ENCODE assay signal across 11 cellular contexts in the genomic region with DNA sequence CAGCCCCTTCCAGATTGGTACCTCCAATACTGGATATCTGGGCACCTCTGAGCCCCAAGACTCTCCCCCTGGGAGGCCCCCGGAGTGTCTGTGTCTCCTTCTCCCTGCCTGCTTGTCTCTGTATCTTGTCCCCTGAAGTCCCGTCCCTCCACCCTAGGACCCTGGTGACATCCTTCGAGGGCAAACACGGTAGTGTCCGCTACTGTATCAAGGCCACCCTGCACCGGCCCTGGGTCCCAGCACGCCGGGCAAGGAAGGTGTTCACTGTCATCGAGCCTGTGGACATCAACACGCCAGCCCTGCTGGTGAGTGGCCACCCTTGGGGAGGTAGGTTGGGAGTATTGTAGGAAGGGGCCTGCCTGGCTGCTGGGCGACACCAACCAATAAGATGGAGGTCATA. TPM values are rescaled to one million over a fixed set of nuclear protein-coding genes. Genes with fewer than 3 reads are reported as not detected.
A peak's percentile ranks its signal among the peaks of the same experiment; 100 is the strongest.
DNase-seq lines count a peak whose midpoint lies in the region; ATAC-seq and TF ChIP-seq lines count a peak whose summit lies in the region.
"Had no signal": no experiment of that assay in that cellular context is flagged by ENCODE, and none has a peak within 500 bp of the region (broad histone marks: within the 10 kb centered on the region; RNA-seq: fewer than 3 reads in every experiment).

No MANE protein-coding gene starts in this region.

- H3K9me3 ChIP-seq in liver (ENCODE audit: control insufficient read depth in 4 of 4, low read length in 3 of 4), result no peaks in the 10 kb centered on the region

- peaks cover 4 to 41% (median 25%) of the 10 kb centered on the region in 4 donors for H3K4me1 ChIP-seq in liver (ENCODE audit: control insufficient read depth in 4 of 4, insufficient read depth in 4 of 4, low read length in 3 of 4)

- peaks cover 35% of the 10 kb centered on the region for H3K4me1 Mint-ChIP-seq in T-helper 2 cell treated with Interferon-gamma antibody and Interleukin-4, amounts not matched to agents 5 μg/mL and 100 μg/mL, for 36 hours (ENCODE audit: low read depth)
- H3K4me1 Mint-ChIP-seq in activated naive CD8-positive, alpha-beta T cell treated with anti-CD3 and anti-CD28 coated beads, Interleukin-2, amount 50 U/mL, for 24 hours, result peaks cover 40% of the 10 kb centered on the region

- H3K27me3 Mint-ChIP-seq in T-helper 2 cell treated with Interferon-gamma antibody and Interleukin-4, amounts not matched to agents 5 μg/mL and 100 μg/mL, for 36 hours (ENCODE audit: low read depth), result no peaks in the 10 kb centered on the region
- no peaks in the 10 kb centered on the region for H3K27me3 Mint-ChIP-seq in activated naive CD8-positive, alpha-beta T cell treated with anti-CD3 and anti-CD28 coated beads, Interleukin-2, amount 50 U/mL, for 24 hours

- peak overlapping the region; percentile 92 for H3K4me3 Mint-ChIP-seq in T-helper 2 cell treated with Interferon-gamma antibody and Interleukin-4, amounts not matched to agents 5 μg/mL and 100 μg/mL, for 36 hours
- peak overlapping the region; percentile 82 for H3K4me3 Mint-ChIP-seq in activated naive CD8-positive, alpha-beta T cell treated with anti-CD3 and anti-CD28 coated beads, Interleukin-2, amount 50 U/mL, for 24 hours

- H3K4me3 ChIP-seq in liver (ENCODE audit: low read depth in 1 of 3, low read length in 3 of 3), result peak overlapping the region; percentile 12 to 70 (median 62)

- no peaks in the 10 kb centered on the region for H3K27me3 ChIP-seq in liver (ENCODE audit: control insufficient read depth in 4 of 4, insufficient read depth in 4 of 4, low read length in 3 of 4)

- WGBS in liver, result 95% methylated on average over 11 of the region's 11 CpGs

- TF ChIP-seq RAD21 in liver (IDR thresholded peaks at IDR 0.05), result no peak

- no peaks in the 10 kb centered on the region for H3K9me3 Mint-ChIP-seq in T-helper 2 cell treated with Interferon-gamma antibody and Interleukin-4, amounts not matched to agents 5 μg/mL and 100 μg/mL, for 36 hours
- H3K9me3 Mint-ChIP-seq in activated naive CD8-positive, alpha-beta T cell treated with anti-CD3 and anti-CD28 coated beads, Interleukin-2, amount 50 U/mL, for 24 hours, result no peaks in the 10 kb centered on the region

- H3K36me3 Mint-ChIP-seq in T-helper 2 cell treated with Interferon-gamma antibody and Interleukin-4, amounts not matched to agents 5 μg/mL and 100 μg/mL, for 36 hours (ENCODE audit: low read depth), result peaks cover 36% of the 10 kb centered on the region
- H3K36me3 Mint-ChIP-seq in activated naive CD8-positive, alpha-beta T cell treated with anti-CD3 and anti-CD28 coated beads, Interleukin-2, amount 50 U/mL, for 24 hours (ENCODE audit: low read depth), result peaks cover 33% of the 10 kb centered on the region

- no peak for DNase-seq in T-helper 2 cell treated with Interferon-gamma antibody and Interleukin-4, amounts not matched to agents 5 μg/mL and 100 μg/mL, for 36 hours (ENCODE audit: low spot score)
- DNase-seq in T-helper 2 cell (no peak), substantia nigra (lab: John Stamatoyannopoulos, UW) (peak in 3 of 49 donors; percentile 12 to 34 (median 30)), HT-29 (ENCODE audit: low spot score) (no peak), NCI-H1694 (lab: John Stamatoyannopoulos, UW) (no peak), NCI-H526 treated with DMSO at 0.1 percent for 48 hours (lab: John Stamatoyannopoulos, UW) (no peak)
- DNase-seq in activated naive CD8-positive, alpha-beta T cell treated with anti-CD3 and anti-CD28 coated beads, Interleukin-2, amount 50 U/mL, for 24 hours, result no peak
- DNase-seq: NCI-H524 had no signal

- H3K36me3 ChIP-seq in liver (ENCODE audit: control insufficient read depth in 4 of 4, insufficient read depth in 3 of 4, low read depth in 1 of 4, low read length in 3 of 4), result peaks cover 2 to 12% (median 3%) of the 10 kb centered on the region in 4 donors

- peak overlapping the region; percentile 79 to 95 for H3K27ac ChIP-seq in liver (ENCODE audit: low read depth in 1 of 2, low read length in 2 of 2)
- peak overlapping the region; percentile 94 for H3K27ac ChIP-seq in substantia nigra (ENCODE audit: low read depth, low read length, poor library complexity, severe bottlenecking)

- H3K9ac ChIP-seq in liver (ENCODE audit: low read depth in 1 of 2, low read length in 2 of 2), result peak overlapping the region; percentile 44 to 89

- no peak for TF ChIP-seq CTCF in liver (IDR thresholded peaks at IDR 0.05; ENCODE audit: low read depth, low read length, missing input control)

- peak overlapping the region; percentile 74 for H3K27ac Mint-ChIP-seq in T-helper 2 cell treated with Interferon-gamma antibody and Interleukin-4, amounts not matched to agents 5 μg/mL and 100 μg/mL, for 36 hours
- peak overlapping the region; percentile 77 for H3K27ac Mint-ChIP-seq in activated naive CD8-positive, alpha-beta T cell treated with anti-CD3 and anti-CD28 coated beads, Interleukin-2, amount 50 U/mL, for 24 hours

- ATAC-seq in activated naive CD8-positive, alpha-beta T cell treated with anti-CD3 and anti-CD28 coated beads, Interleukin-2, amount 50 U/mL, for 24 hours, result no peak
- ATAC-seq: HCT116 had no signal

TF ChIP-seq in liver, 16 proteins besides CTCF, POLR2A, EP300 and RAD21:
- no peak for TF ChIP-seq JUND (IDR thresholded peaks at IDR 0.05)
- TF ChIP-seq FOXA2 (IDR thresholded peaks at IDR 0.05), result no peak
- TF ChIP-seq, protein P1, sequence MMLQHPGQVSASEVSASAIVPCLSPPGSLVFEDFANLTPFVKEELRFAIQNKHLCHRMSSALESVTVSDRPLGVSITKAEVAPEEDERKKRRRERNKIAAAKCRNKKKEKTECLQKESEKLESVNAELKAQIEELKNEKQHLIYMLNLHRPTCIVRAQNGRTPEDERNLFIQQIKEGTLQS (IDR thresholded peaks at IDR 0.05), result no peak
- TF ChIP-seq EGR1 (IDR thresholded peaks at IDR 0.05; ENCODE audit: low read depth in 2 of 2), result no peak
- TF ChIP-seq HNF4G (IDR thresholded peaks at IDR 0.05), result no peak
- no peak for TF ChIP-seq NR2F2 (IDR thresholded peaks at IDR 0.05)
- TF ChIP-seq TAF1 (conservative IDR thresholded peaks at IDR 0.05), result no peak
- TF ChIP-seq, protein P2, sequence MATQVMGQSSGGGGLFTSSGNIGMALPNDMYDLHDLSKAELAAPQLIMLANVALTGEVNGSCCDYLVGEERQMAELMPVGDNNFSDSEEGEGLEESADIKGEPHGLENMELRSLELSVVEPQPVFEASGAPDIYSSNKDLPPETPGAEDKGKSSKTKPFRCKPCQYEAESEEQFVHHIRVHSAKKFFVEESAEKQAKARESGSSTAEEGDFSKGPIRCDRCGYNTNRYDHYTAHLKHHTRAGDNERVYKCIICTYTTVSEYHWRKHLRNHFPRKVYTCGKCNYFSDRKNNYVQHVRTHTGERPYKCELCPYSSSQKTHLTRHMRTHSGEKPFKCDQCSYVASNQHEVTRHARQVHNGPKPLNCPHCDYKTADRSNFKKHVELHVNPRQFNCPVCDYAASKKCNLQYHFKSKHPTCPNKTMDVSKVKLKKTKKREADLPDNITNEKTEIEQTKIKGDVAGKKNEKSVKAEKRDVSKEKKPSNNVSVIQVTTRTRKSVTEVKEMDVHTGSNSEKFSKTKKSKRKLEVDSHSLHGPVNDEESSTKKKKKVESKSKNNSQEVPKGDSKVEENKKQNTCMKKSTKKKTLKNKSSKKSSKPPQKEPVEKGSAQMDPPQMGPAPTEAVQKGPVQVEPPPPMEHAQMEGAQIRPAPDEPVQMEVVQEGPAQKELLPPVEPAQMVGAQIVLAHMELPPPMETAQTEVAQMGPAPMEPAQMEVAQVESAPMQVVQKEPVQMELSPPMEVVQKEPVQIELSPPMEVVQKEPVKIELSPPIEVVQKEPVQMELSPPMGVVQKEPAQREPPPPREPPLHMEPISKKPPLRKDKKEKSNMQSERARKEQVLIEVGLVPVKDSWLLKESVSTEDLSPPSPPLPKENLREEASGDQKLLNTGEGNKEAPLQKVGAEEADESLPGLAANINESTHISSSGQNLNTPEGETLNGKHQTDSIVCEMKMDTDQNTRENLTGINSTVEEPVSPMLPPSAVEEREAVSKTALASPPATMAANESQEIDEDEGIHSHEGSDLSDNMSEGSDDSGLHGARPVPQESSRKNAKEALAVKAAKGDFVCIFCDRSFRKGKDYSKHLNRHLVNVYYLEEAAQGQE (IDR thresholded peaks at IDR 0.05), result no peak
- TF ChIP-seq FOXA1 (IDR thresholded peaks at IDR 0.05), result no peak
- TF ChIP-seq RXRA (IDR thresholded peaks at IDR 0.05), result no peak
- TF ChIP-seq HNF4A (conservative IDR thresholded peaks at IDR 0.05), result no peak
- TF ChIP-seq, protein P3, sequence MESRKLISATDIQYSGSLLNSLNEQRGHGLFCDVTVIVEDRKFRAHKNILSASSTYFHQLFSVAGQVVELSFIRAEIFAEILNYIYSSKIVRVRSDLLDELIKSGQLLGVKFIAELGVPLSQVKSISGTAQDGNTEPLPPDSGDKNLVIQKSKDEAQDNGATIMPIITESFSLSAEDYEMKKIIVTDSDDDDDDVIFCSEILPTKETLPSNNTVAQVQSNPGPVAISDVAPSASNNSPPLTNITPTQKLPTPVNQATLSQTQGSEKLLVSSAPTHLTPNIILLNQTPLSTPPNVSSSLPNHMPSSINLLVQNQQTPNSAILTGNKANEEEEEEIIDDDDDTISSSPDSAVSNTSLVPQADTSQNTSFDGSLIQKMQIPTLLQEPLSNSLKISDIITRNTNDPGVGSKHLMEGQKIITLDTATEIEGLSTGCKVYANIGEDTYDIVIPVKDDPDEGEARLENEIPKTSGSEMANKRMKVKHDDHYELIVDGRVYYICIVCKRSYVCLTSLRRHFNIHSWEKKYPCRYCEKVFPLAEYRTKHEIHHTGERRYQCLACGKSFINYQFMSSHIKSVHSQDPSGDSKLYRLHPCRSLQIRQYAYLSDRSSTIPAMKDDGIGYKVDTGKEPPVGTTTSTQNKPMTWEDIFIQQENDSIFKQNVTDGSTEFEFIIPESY (IDR thresholded peaks at IDR 0.05), result no peak
- TF ChIP-seq, protein P4, sequence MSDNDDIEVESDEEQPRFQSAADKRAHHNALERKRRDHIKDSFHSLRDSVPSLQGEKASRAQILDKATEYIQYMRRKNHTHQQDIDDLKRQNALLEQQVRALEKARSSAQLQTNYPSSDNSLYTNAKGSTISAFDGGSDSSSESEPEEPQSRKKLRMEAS (IDR thresholded peaks at IDR 0.05), result no peak
- no peak for TF ChIP-seq GABPA (IDR thresholded peaks at IDR 0.05 in 1 of 2, conservative IDR thresholded peaks at IDR 0.05 in 1 of 2)

RNA-seq across cellular contexts. Expression of a gene that starts 0.8 kb away (rescaled TPM):
- 10 to 100 TPM in 1 of 2 donors, 1 to 10 TPM in 1; 7.6 to 32.3 TPM for total RNA-seq in liver
- polyA plus RNA-seq in liver, result 1 to 10 TPM; 2.7 to 5.3 TPM
- 39.1 and 40.5 TPM in 2 replicates for total RNA-seq in HT-29 (2014; rRNA removed; shearing (Covaris generic))

RNA-seq across cellular contexts. Expression of a gene that starts 41.9 kb away (rescaled TPM):
- total RNA-seq in liver, result under 1 TPM; 0.05 to 0.08 TPM
- under 1 TPM in 1 of 2 donors, not detected in 1; 0.05 TPM for polyA plus RNA-seq in liver
- total RNA-seq in HT-29 (2014; rRNA removed; shearing (Covaris generic)), result 0.13 and 0.28 TPM in 2 replicates
- total RNA-seq: A172 had no signal
